In the genomic region with DNA sequence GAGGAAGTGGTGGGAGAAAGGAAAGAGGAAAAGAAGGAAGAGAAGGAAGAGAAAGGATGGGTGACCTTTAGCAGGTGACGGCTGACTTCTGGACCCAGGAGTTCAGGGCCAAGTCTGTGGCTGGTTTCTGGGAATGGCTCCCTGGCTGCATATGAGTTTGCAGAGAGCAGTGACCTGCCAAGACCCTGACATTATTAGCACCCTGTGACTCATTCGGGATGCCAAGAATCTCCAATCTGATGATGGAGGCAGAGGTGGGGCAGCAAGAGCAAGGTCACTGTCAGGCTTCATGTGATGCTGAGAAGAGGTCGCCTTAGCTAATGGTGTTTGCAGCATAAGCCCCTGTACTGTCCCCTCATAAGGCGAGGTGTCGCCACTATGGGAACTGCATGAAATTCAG, we compare ENCODE assay signal across 14 cellular contexts. TPM values are rescaled to one million over a fixed set of nuclear protein-coding genes. Genes with fewer than 3 reads are reported as not detected.
"Had no signal": no experiment of that assay in that cellular context is flagged by ENCODE, and none has a peak within 500 bp of the region (broad histone marks: within the 10 kb centered on the region; RNA-seq: fewer than 3 reads in every experiment).

No MANE protein-coding gene starts in this region.

- H3K4me1 ChIP-seq: thyroid gland had no signal

- H3K36me3 ChIP-seq: thyroid gland, WERI-Rb-1 had no signal

- H3K27me3 ChIP-seq: thyroid gland had no signal

- H3K4me3 ChIP-seq: thyroid gland had no signal

- DNase-seq: activated CD4-positive, alpha-beta T cell treated with anti-CD3 and anti-CD28 coated beads, Interleukin-2, amount 50 U/mL, for 48 hours; activated naive CD4-positive, alpha-beta T cell treated with anti-CD3 and anti-CD28 coated beads, Interleukin-2, amount 10 ng/mL, durations not matched to agents 7 days and 5 days; endodermal cell; erythroblast; kidney glomerular epithelial cell; nucleus accumbens; stimulated activated CD4-positive, alpha-beta T cell treated with anti-CD3 and anti-CD28 coated beads, Interleukin-12 subunit alpha, Interleukin-12 subunit beta, amount 100 ng/mL, for 4 hours; stimulated activated CD4-positive, alpha-beta T cell treated with anti-CD3 and anti-CD28 coated beads, Interleukin-2, amount 100 ng/mL, for 24 hours; T-cell; T-helper 9 cell; thyroid gland; WERI-Rb-1 had no signal

- ATAC-seq: sciatic nerve, T-cell had no signal

- H3K9me3 ChIP-seq: thyroid gland had no signal

- H3K27ac ChIP-seq: thyroid gland, WERI-Rb-1 had no signal

RNA-seq across cellular contexts. Expression of a gene that starts 42.6 kb away (rescaled TPM):
- total RNA-seq: activated T-helper 2 cell treated with anti-CD3 and anti-CD28 coated beads, Interferon-gamma antibody, Interleukin-2, Interleukin-4, amounts not matched to agents 10 μg/mL and 5 μg/mL and 100 μg/mL, durations not matched to agents 14 hours and 24 hours and 36 hours had no signal
